12 cellular contexts compared by ENCODE assay signal in the genomic region with DNA sequence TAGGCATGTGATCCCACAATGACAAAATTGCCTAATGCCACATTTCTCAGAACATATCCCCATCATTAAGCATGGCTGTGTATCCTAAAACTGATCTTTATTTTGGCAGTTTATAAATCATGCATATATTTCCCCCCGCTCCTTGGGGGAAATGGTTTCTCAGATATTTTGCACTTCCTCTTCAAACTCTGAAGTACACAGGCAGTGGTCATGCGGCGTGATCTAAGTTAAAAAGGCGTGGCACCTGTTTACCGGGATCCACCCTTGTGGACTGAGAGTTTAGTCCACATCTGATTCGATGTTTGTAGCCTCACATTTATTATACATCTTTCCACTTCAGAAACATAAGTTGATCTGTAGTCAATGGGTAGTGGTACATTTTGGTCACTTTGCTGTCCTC. TPM values are rescaled to one million over a fixed set of nuclear protein-coding genes. Genes with fewer than 3 reads are reported as not detected.
DNase-seq lines count a peak whose midpoint lies in the region; ATAC-seq and TF ChIP-seq lines count a peak whose summit lies in the region.
"Had no signal": no experiment of that assay in that cellular context is flagged by ENCODE, and none has a peak within 500 bp of the region (broad histone marks: within the 10 kb centered on the region; RNA-seq: fewer than 3 reads in every experiment).

No MANE protein-coding gene starts in this region.

- no peak overlapping the region for H2BK12ac ChIP-seq in neuronal stem cell (ENCODE audit: low read length)

- H2AFZ ChIP-seq in IMR-90 (replicated peaks; ENCODE audit: low read length, poor library complexity): no peak overlapping the region
- no peak overlapping the region for H2AFZ ChIP-seq in neuronal stem cell (ENCODE audit: low read length)
- H2AFZ ChIP-seq: parathyroid adenoma had no signal

- no peak overlapping the region for H4K8ac ChIP-seq in IMR-90 (ENCODE audit: low read depth in 2 of 2, low read length in 2 of 2)
- no peak overlapping the region for H4K8ac ChIP-seq in neuronal stem cell (ENCODE audit: low read depth, low read length)

- no peak overlapping the region for H3K14ac ChIP-seq in IMR-90 (replicated peaks; ENCODE audit: low read depth, low read length)
- H3K14ac ChIP-seq in neuronal stem cell (ENCODE audit: low read length): no peak overlapping the region

- dilution Hi-C loops in IMR-90 (cut with HindIII; ENCODE audit: low sequenced_read_pairs, unreplicated experiment): no loop called here

- BruUV-seq in IMR-90 (replicated peaks; lab: Mats Ljungman, UMichigan): no TSS peak

- peak overlapping the region; percentile 25 for H3K27ac Mint-ChIP-seq in activated B cell treated with CpG ODN at 0.5 μM for 24 hours

- H4K91ac ChIP-seq in IMR-90 (ENCODE audit: insufficient read depth, low read depth, low read length) (no peak overlapping the region), neuronal stem cell (ENCODE audit: low read depth, low read length, poor library complexity) (no peak overlapping the region)

- in situ Hi-C loops in IMR-90 (cut with MboI; ENCODE audit: low sequenced_read_pairs): no loop called here

- H2BK120ac ChIP-seq in IMR-90 (ENCODE audit: low read depth, low read length): no peak overlapping the region
- H2BK120ac ChIP-seq in neuronal stem cell (ENCODE audit: low read depth, low read length): no peak overlapping the region

- H3K56ac ChIP-seq in IMR-90 (ENCODE audit: extremely low read depth, insufficient read depth, low read length): no peak overlapping the region

- H3K4me3 Mint-ChIP-seq in activated B cell treated with CpG ODN at 0.5 μM for 24 hours: peak overlapping the region; percentile 41

- peaks cover 9 to 58% (median 41%) of the 10 kb centered on the region in 11 experiments for H3K36me3 ChIP-seq in BLaER1 treated with 17β-estradiol and CSF1 and Interleukin-3, amounts not matched to agents 10 nM and 100 nM
- peaks cover 7% of the 10 kb centered on the region for H3K36me3 ChIP-seq in IMR-90 (ENCODE audit: control insufficient read depth, insufficient read depth, low read length)
- H3K36me3 ChIP-seq in mucosa of descending colon (ENCODE audit: low read depth): no peaks in the 10 kb centered on the region
- peaks cover 10 to 63% of the 10 kb centered on the region in 2 donors for H3K36me3 ChIP-seq in neuronal stem cell (replicated peaks in 1 of 2; ENCODE audit: control insufficient read depth in 2 of 2, insufficient read depth in 2 of 2, low read length in 2 of 2)
- H3K36me3 ChIP-seq: adrenal gland had no signal

- no peaks in the 10 kb centered on the region for H3K27me3 ChIP-seq in BLaER1 treated with 17β-estradiol and CSF1 and Interleukin-3, amounts not matched to agents 10 nM and 100 nM
- H3K27me3 ChIP-seq in IMR-90 (ENCODE audit: control insufficient read depth, insufficient read depth, low read length) (no peaks in the 10 kb centered on the region), neuronal stem cell (ENCODE audit: control insufficient read depth in 3 of 3, insufficient read depth in 3 of 3, low read depth in 1 of 3, low read length in 3 of 3) (no peaks in the 10 kb centered on the region)
- H3K27me3 ChIP-seq: adrenal gland had no signal

- H3K4me1 ChIP-seq in BLaER1 treated with 17β-estradiol and CSF1 and Interleukin-3, amounts not matched to agents 10 nM and 100 nM: peaks cover 60 to 73% (median 67%) of the 10 kb centered on the region in 10 experiments
- H3K4me1 ChIP-seq in IMR-90 (ENCODE audit: control insufficient read depth, insufficient read depth, low read length) (peaks cover 18% of the 10 kb centered on the region), mucosa of descending colon (ENCODE audit: low read depth) (peaks cover 7% of the 10 kb centered on the region), neuronal stem cell (ENCODE audit: control insufficient read depth in 2 of 2, insufficient read depth in 1 of 2, low read depth in 1 of 2, low read length in 2 of 2) (peaks cover 5 to 8% of the 10 kb centered on the region in 2 donors)
- H3K4me1 ChIP-seq: parathyroid adenoma had no signal

- no peak overlapping the region for H3K4me3 ChIP-seq in BLaER1 treated with 17β-estradiol and CSF1 and Interleukin-3, amounts not matched to agents 10 nM and 100 nM
- no peak overlapping the region for H3K4me3 ChIP-seq in IMR-90 (ENCODE audit: insufficient read depth, low read depth, low read length)
- H3K4me3 ChIP-seq in mucosa of descending colon: no peak overlapping the region
- no peak overlapping the region for H3K4me3 ChIP-seq in neuronal stem cell (ENCODE audit: low read length in 2 of 2)
- H3K4me3 ChIP-seq: adrenal gland, coronary artery had no signal

- H2BK15ac ChIP-seq in IMR-90 (ENCODE audit: low read depth, low read length) (no peak overlapping the region), neuronal stem cell (ENCODE audit: low read length) (no peak overlapping the region)

- H3K9me3 Mint-ChIP-seq in activated B cell treated with CpG ODN at 0.5 μM for 24 hours: no peaks in the 10 kb centered on the region

- H3K79me1 ChIP-seq in IMR-90 (ENCODE audit: low read depth in 1 of 2, low read length in 2 of 2): peaks cover 42 to 89% of the 10 kb centered on the region in 2 experiments
- H3K79me1 ChIP-seq in neuronal stem cell (ENCODE audit: low read depth, low read length): peaks cover 12% of the 10 kb centered on the region

- peak overlapping the region; percentile 65 to 83 (median 76) for H3K4me2 ChIP-seq in BLaER1 treated with 17β-estradiol and CSF1 and Interleukin-3, amounts not matched to agents 10 nM and 100 nM
- H3K4me2 ChIP-seq in IMR-90 (ENCODE audit: low read depth, low read length) (no peak overlapping the region), neuronal stem cell (ENCODE audit: insufficient read depth, low read length, poor library complexity, severe bottlenecking) (no peak overlapping the region)

- no peak overlapping the region for H4K5ac ChIP-seq in IMR-90 (ENCODE audit: low read depth, low read length)

- no peaks in the 10 kb centered on the region for H3K27me3 Mint-ChIP-seq in activated B cell treated with CpG ODN at 0.5 μM for 24 hours

- peaks cover 28% of the 10 kb centered on the region for H3K36me3 Mint-ChIP-seq in activated B cell treated with CpG ODN at 0.5 μM for 24 hours (ENCODE audit: low read depth)

- TF ChIP-seq POLR2A in IMR-90 (IDR thresholded peaks at IDR 0.05; ENCODE audit: low read depth, low read length): no peak

- TF ChIP-seq CTCF in IMR-90 (conservative IDR thresholded peaks at IDR 0.05; ENCODE audit: low read depth, low read length) (no peak), activated B cell treated with CpG ODN at 0.5 μM for 24 hours (IDR thresholded peaks at IDR 0.05) (no peak), mucosa of descending colon (IDR thresholded peaks at IDR 0.05) (no peak)

- peaks cover 66% of the 10 kb centered on the region for H3K4me1 Mint-ChIP-seq in activated B cell treated with CpG ODN at 0.5 μM for 24 hours

- H2BK20ac ChIP-seq in IMR-90 (ENCODE audit: low read depth, low read length): no peak overlapping the region

- peak overlapping the region; percentile 25; the same call in 1 of the 2 replicates for H3K4ac ChIP-seq in IMR-90 (ENCODE audit: low read depth, low read length)
- no peak overlapping the region for H3K4ac ChIP-seq in neuronal stem cell (ENCODE audit: low read length)

- intact Hi-C loops in IMR-90 (cut with micrococcal nuclease) (loop anchor here (10.0 kb wide), 1 partner anchor 334 kb away; no protein-coding TSS in a partner anchor), activated B cell treated with CpG ODN at 0.5 μM for 24 hours (cut with micrococcal nuclease) (loop anchor here (5.0 kb wide), 2 partner anchors 336 to 564 kb away; partner anchors contain the start of gene TAF1C), mucosa of descending colon (cut with DNase I, micrococcal nuclease) (loop anchor here (5.0 kb wide), 2 partner anchors 201 to 221 kb away; no protein-coding TSS in a partner anchor)

- H2AK5ac ChIP-seq in IMR-90 (ENCODE audit: low read depth, low read length): no peak overlapping the region
- H2AK5ac ChIP-seq in neuronal stem cell (ENCODE audit: low read depth, low read length): no peak overlapping the region

- peak overlapping the region in 5 of 11 experiments; percentile 13 to 60 (median 51); a peak in 8 of 22 replicates for H3K27ac ChIP-seq in BLaER1 treated with 17β-estradiol and CSF1 and Interleukin-3, amounts not matched to agents 10 nM and 100 nM
- H3K27ac ChIP-seq in IMR-90 (ENCODE audit: insufficient read depth, low read length): no peak overlapping the region
- H3K27ac ChIP-seq in neuronal stem cell (replicated peaks; ENCODE audit: low read length): no peak overlapping the region
- H3K27ac ChIP-seq: coronary artery, parathyroid adenoma had no signal

- peaks cover 19% of the 10 kb centered on the region; the same call in 1 of the 2 replicates for H3K9me1 ChIP-seq in IMR-90 (ENCODE audit: insufficient read depth, low read length)

- CTCF ChIA-PET in IMR-90 (lab: Yijun Ruan, JAX) (interaction anchor here (0.6 kb wide), 1 partner anchor 407 kb away, joined by 3 read pairs; no protein-coding TSS in a partner anchor), activated B cell treated with CpG ODN at 0.5 μM for 24 hours (lab: Charles Lee) (interaction anchor here (1.4 to 1.7 kb wide), 2 partner anchors 13 to 204 kb away, joined by 4 to 11 read pairs; no protein-coding TSS in a partner anchor)

- H4K20me1 ChIP-seq in BLaER1 treated with 17β-estradiol and CSF1 and Interleukin-3, amounts not matched to agents 10 nM and 100 nM: peaks cover 41 to 100% (median 99%) of the 10 kb centered on the region in 11 experiments
- H4K20me1 ChIP-seq in IMR-90 (ENCODE audit: insufficient read depth, low read length): peaks cover 58% of the 10 kb centered on the region

- no peak overlapping the region for H3K9ac ChIP-seq in BLaER1 treated with 17β-estradiol and CSF1 and Interleukin-3, amounts not matched to agents 10 nM and 100 nM
- H3K9ac ChIP-seq in IMR-90 (ENCODE audit: low read depth, low read length): no peak overlapping the region
- H3K9ac ChIP-seq in neuronal stem cell (ENCODE audit: low read depth, low read length, poor library complexity): no peak overlapping the region
- H3K9ac ChIP-seq: parathyroid adenoma had no signal

- H3K18ac ChIP-seq in IMR-90 (ENCODE audit: low read depth, low read length) (no peak overlapping the region), neuronal stem cell (ENCODE audit: low read length) (no peak overlapping the region)

- no peak for TF ChIP-seq RAD21 in IMR-90 (IDR thresholded peaks at IDR 0.05; ENCODE audit: low read length)

- H3K23ac ChIP-seq in IMR-90 (ENCODE audit: low read depth, low read length): no peak overlapping the region
- H3K23ac ChIP-seq in neuronal stem cell (ENCODE audit: low read depth, low read length, poor library complexity): no peak overlapping the region

- POLR2A ChIA-PET in IMR-90 (lab: Charles Lee; ENCODE audit: unreplicated experiment): no interaction called here
- POLR2A ChIA-PET in activated B cell treated with CpG ODN at 0.5 μM for 24 hours (lab: Charles Lee): interaction anchor here (1.2 kb wide), 2 partner anchors 13 to 21 kb away, joined by 3 read pairs; no protein-coding TSS in a partner anchor

- H2AK9ac ChIP-seq in IMR-90 (replicated peaks; ENCODE audit: low read depth, low read length, poor library complexity): no peak overlapping the region

- no peaks in the 10 kb centered on the region for H3K9me3 ChIP-seq in BLaER1 treated with 17β-estradiol and CSF1 and Interleukin-3, amounts not matched to agents 10 nM and 100 nM (replicated peaks in 1 of 11)
- H3K9me3 ChIP-seq in IMR-90 (ENCODE audit: control insufficient read depth, insufficient read depth, low read length) (no peaks in the 10 kb centered on the region), mucosa of descending colon (no peaks in the 10 kb centered on the region), neuronal stem cell (replicated peaks in 1 of 2; ENCODE audit: control insufficient read depth in 2 of 2, insufficient read depth in 1 of 2, low read depth in 1 of 2, low read length in 2 of 2) (no peaks in the 10 kb centered on the region)
- H3K9me3 ChIP-seq: adrenal gland had no signal

- WGBS in IMR-90 (ENCODE audit: extremely low coverage in 2 of 2, insufficient read length in 1 of 2), 2 experiments: no CpG with 5 or more reads among the region's 6 CpGs
- WGBS in neuronal stem cell (ENCODE audit: extremely low coverage in 2 of 2, insufficient read length in 2 of 2, insufficient replicate concordance in 1 of 2), 2 donors: no CpG with 5 or more reads among the region's 6 CpGs

- no peak overlapping the region for H2BK5ac ChIP-seq in IMR-90 (ENCODE audit: low read depth, low read length, poor library complexity, severe bottlenecking)
- no peak overlapping the region for H2BK5ac ChIP-seq in neuronal stem cell (ENCODE audit: low read length)

- DNase-seq in IMR-90 (no peak), activated B cell treated with CpG ODN at 0.5 μM for 24 hours (no peak), mucosa of descending colon (peak in 2 of 3 donors; percentile 47 to 72), NCI-H226 (no peak), neuronal stem cell (ENCODE audit: low spot score) (no peak), AG08395 (ENCODE audit: low spot score) (no peak)
- DNase-seq: NCI-H345 had no signal

- no peak for ATAC-seq in IMR-90 (ENCODE audit: low read depth)
- peak; percentile 54 for ATAC-seq in activated B cell treated with CpG ODN at 0.5 μM for 24 hours (ENCODE audit: low read depth)
- ATAC-seq in mucosa of descending colon: peak; percentile 67
- ATAC-seq in HG03095 (IDR thresholded peaks at IDR 0.05; ENCODE audit: unreplicated experiment): no peak

RNA-seq across cellular contexts. Expression of gene USP10, which starts 51.4 kb away (rescaled TPM):
- total RNA-seq in IMR-90 (2012; rRNA removed): 54.3 and 61.9 TPM in 2 replicates
- polyA plus RNA-seq in IMR-90 (2012; rRNA removed): 79.0 and 85.5 TPM in 2 replicates
- polyA plus RNA-seq in IMR-90 (2012; cell fraction: cytosol; rRNA removed): 33.5 and 44.0 TPM in 2 replicates
- polyA plus RNA-seq in IMR-90 (2012; cell fraction: nucleus; rRNA removed; ENCODE audit: low replicate concordance): 67.7 and 84.6 TPM in 2 replicates
- 138 and 147 TPM in 2 replicates for total RNA-seq in activated B cell treated with CpG ODN at 0.5 μM for 24 hours
- total RNA-seq in mucosa of descending colon: 10 to 100 TPM; 65.1 to 76.9 (median 72.4) TPM
- 92.1 TPM for polyA plus RNA-seq in neuronal stem cell (2013, experiment 1 of 2)
- polyA plus RNA-seq in neuronal stem cell (2013, experiment 2 of 2): 91.9 TPM

Comparison
In these comparisons a context has a peak if more than half of its experiments do, and no peak if none do; other contexts are left out.
1. H3K4me2 ChIP-seq: peak in BLaER1 treated with 17β-estradiol and CSF1 and Interleukin-3, amounts not matched to agents 10 nM and 100 nM (11 of 11); none in IMR-90 (single experiment) and neuronal stem cell (single experiment).
2. ATAC-seq: peak in activated B cell treated with CpG ODN at 0.5 μM for 24 hours (single experiment) and mucosa of descending colon (single experiment); none in IMR-90 (single experiment) and HG03095 (single experiment).
3. DNase-seq: peak in mucosa of descending colon (2 of 3); none in IMR-90 (single experiment), activated B cell treated with CpG ODN at 0.5 μM for 24 hours (single experiment), NCI-H226 (single experiment), neuronal stem cell (single experiment) and AG08395 (single experiment).